19 cellular contexts compared by ENCODE assay signal in the genomic region with DNA sequence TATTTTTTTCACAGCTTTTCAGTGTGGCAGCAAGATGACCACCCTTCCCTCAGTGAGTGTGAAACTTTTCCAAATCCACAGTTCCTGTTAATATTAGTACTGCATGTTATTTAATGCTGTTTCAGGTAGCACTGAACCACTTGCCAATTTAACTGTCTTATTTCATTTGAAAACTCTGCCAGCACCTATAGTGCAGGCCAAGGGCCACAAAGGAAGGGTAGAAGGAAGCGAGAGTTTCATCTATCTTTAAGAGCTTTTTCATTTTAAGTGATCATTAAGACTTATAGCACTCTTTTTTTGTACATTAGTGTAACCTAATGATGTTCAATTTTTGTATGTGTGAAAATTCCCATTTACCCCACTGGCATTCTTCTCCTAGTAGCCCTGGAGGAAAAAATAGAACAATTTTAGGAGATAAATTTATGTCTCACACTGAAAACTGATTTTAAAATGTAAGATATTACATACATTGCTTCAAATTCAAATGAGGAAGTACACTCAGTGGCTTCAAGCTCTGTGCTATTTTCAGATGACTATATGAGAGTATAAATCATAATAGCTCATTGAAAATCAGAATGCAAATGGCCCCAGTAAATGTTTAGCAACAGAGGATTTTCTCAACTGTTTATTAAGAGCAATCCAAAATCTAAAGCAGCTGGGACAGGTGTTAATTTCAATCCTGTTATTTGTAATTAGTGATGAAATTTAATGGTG.
DNase-seq lines count a peak whose midpoint lies in the region; ATAC-seq, FAIRE-seq and TF ChIP-seq lines count a peak whose summit lies in the region.
"Had no signal": no experiment of that assay in that cellular context is flagged by ENCODE, and none has a peak within 500 bp of the region (broad histone marks: within the 10 kb centered on the region; RNA-seq: fewer than 3 reads in every experiment).

No MANE protein-coding gene starts in this region.

- POLR2A ChIA-PET in activated CD8-positive, alpha-beta T cell treated with anti-CD3 and anti-CD28 coated beads for 36 hours (lab: Charles Lee), result no interaction called here

- TF ChIP-seq CTCF in activated CD8-positive, alpha-beta T cell treated with anti-CD3 and anti-CD28 coated beads for 36 hours (IDR thresholded peaks at IDR 0.05), result no peak

- H3K4me3 Mint-ChIP-seq in activated naive CD4-positive, alpha-beta T cell treated with anti-CD3 and anti-CD28 coated beads for 36 hours, result no peak overlapping the region
- no peak overlapping the region for H3K4me3 Mint-ChIP-seq in activated CD8-positive, alpha-beta T cell treated with anti-CD3 and anti-CD28 coated beads for 36 hours
- H3K4me3 Mint-ChIP-seq: stimulated activated naive CD8-positive, alpha-beta T cell treated with anti-CD3 and anti-CD28 coated beads, Interleukin-15, Interleukin-2, amounts not matched to agents 100 ng/mL and 50 ng/mL, for 24 hours had no signal

- intact Hi-C loops in activated naive CD4-positive, alpha-beta T cell treated with anti-CD3 and anti-CD28 coated beads for 36 hours (cut with micrococcal nuclease), result no loop called here
- intact Hi-C loops in activated CD8-positive, alpha-beta T cell treated with anti-CD3 and anti-CD28 coated beads for 36 hours (cut with micrococcal nuclease), result no loop called here

- DNase-seq in activated naive CD4-positive, alpha-beta T cell treated with anti-CD3 and anti-CD28 coated beads for 36 hours, result no peak
- no peak for DNase-seq in activated CD8-positive, alpha-beta T cell treated with anti-CD3 and anti-CD28 coated beads for 36 hours
- DNase-seq in GM12891 (ENCODE audit: insufficient read length, low spot score) (no peak), AG08395 (ENCODE audit: low spot score) (no peak)
- DNase-seq: brain microvascular endothelial cell, Caco-2, GF-D8, HCEC 1CT, NCI-H1694, pancreas, Peyer's patch, small intestine, T-helper 1 cell had no signal

- CTCF ChIA-PET in activated naive CD4-positive, alpha-beta T cell treated with anti-CD3 and anti-CD28 coated beads for 36 hours (lab: Charles Lee), result interaction anchor here (0.6 to 2.5 kb wide), 2 partner anchors 185 to 1604 kb away, joined by 3 to 10 read pairs; no protein-coding TSS in a partner anchor
- CTCF ChIA-PET in activated CD8-positive, alpha-beta T cell treated with anti-CD3 and anti-CD28 coated beads for 36 hours (lab: Charles Lee), result interaction anchor here (1.6 to 2.2 kb wide), 2 partner anchors 151 to 186 kb away, joined by 5 to 9 read pairs; no protein-coding TSS in a partner anchor

- no peak for FAIRE-seq in GM12891 (lab: Jason Lieb, UNC)
- FAIRE-seq: pancreas, small intestine, urothelium cell line had no signal

- ATAC-seq in GM18502 (IDR thresholded peaks at IDR 0.05; ENCODE audit: poor library complexity, unreplicated experiment) (peak; percentile 51), GM19452 (IDR thresholded peaks at IDR 0.05; ENCODE audit: unreplicated experiment) (peak; percentile 71), HG02852 (IDR thresholded peaks at IDR 0.05; ENCODE audit: unreplicated experiment) (peak; percentile 58), HG03575 (IDR thresholded peaks at IDR 0.05; ENCODE audit: extremely low read depth, insufficient number of reproducible peaks, low FRiP score, unreplicated experiment) (peak; percentile 66)
- ATAC-seq in activated CD8-positive, alpha-beta T cell treated with anti-CD3 and anti-CD28 coated beads for 36 hours, result no peak
- ATAC-seq: pancreas had no signal

- no peaks in the 10 kb centered on the region for H3K27me3 Mint-ChIP-seq in activated naive CD4-positive, alpha-beta T cell treated with anti-CD3 and anti-CD28 coated beads for 36 hours (ENCODE audit: low read depth)
- no peaks in the 10 kb centered on the region for H3K27me3 Mint-ChIP-seq in activated CD8-positive, alpha-beta T cell treated with anti-CD3 and anti-CD28 coated beads for 36 hours
- H3K27me3 Mint-ChIP-seq: stimulated activated naive CD8-positive, alpha-beta T cell treated with anti-CD3 and anti-CD28 coated beads, Interleukin-15, Interleukin-2, amounts not matched to agents 100 ng/mL and 50 ng/mL, for 24 hours had no signal

- no peaks in the 10 kb centered on the region for H3K9me3 Mint-ChIP-seq in activated naive CD4-positive, alpha-beta T cell treated with anti-CD3 and anti-CD28 coated beads for 36 hours
- no peaks in the 10 kb centered on the region for H3K9me3 Mint-ChIP-seq in activated CD8-positive, alpha-beta T cell treated with anti-CD3 and anti-CD28 coated beads for 36 hours
- H3K9me3 Mint-ChIP-seq: stimulated activated naive CD8-positive, alpha-beta T cell treated with anti-CD3 and anti-CD28 coated beads, Interleukin-15, Interleukin-2, amounts not matched to agents 100 ng/mL and 50 ng/mL, for 24 hours had no signal

- H3K27ac Mint-ChIP-seq in activated naive CD4-positive, alpha-beta T cell treated with anti-CD3 and anti-CD28 coated beads for 36 hours, result no peak overlapping the region
- H3K27ac Mint-ChIP-seq in activated CD8-positive, alpha-beta T cell treated with anti-CD3 and anti-CD28 coated beads for 36 hours, result no peak overlapping the region
- H3K27ac Mint-ChIP-seq: stimulated activated naive CD8-positive, alpha-beta T cell treated with anti-CD3 and anti-CD28 coated beads, Interleukin-15, Interleukin-2, amounts not matched to agents 100 ng/mL and 50 ng/mL, for 24 hours had no signal

- no peaks in the 10 kb centered on the region for H3K4me1 Mint-ChIP-seq in activated naive CD4-positive, alpha-beta T cell treated with anti-CD3 and anti-CD28 coated beads for 36 hours (ENCODE audit: low read depth)
- no peaks in the 10 kb centered on the region for H3K4me1 Mint-ChIP-seq in activated CD8-positive, alpha-beta T cell treated with anti-CD3 and anti-CD28 coated beads for 36 hours (ENCODE audit: low read depth)

- H3K36me3 Mint-ChIP-seq in activated naive CD4-positive, alpha-beta T cell treated with anti-CD3 and anti-CD28 coated beads for 36 hours (ENCODE audit: low read depth), result no peaks in the 10 kb centered on the region
- no peaks in the 10 kb centered on the region for H3K36me3 Mint-ChIP-seq in activated CD8-positive, alpha-beta T cell treated with anti-CD3 and anti-CD28 coated beads for 36 hours (ENCODE audit: low read depth)

- TF ChIP-seq POLR2A in GM12891 (IDR thresholded peaks at IDR 0.05; ENCODE audit: low read depth, low read length), result no peak

TF ChIP-seq in GM12891, 5 proteins besides CTCF, POLR2A, EP300 and RAD21:
- no peak for TF ChIP-seq TAF1 (IDR thresholded peaks at IDR 0.05; ENCODE audit: low read depth, low read length)
- no peak for TF ChIP-seq SPI1 (IDR thresholded peaks at IDR 0.05; ENCODE audit: low read depth, low read length)
- TF ChIP-seq POLR2AphosphoS5 (IDR thresholded peaks at IDR 0.05; ENCODE audit: low read depth, low read length), result no peak
- TF ChIP-seq POU2F2 (IDR thresholded peaks at IDR 0.05; ENCODE audit: low read depth, low read length), result no peak
- TF ChIP-seq PAX5 (IDR thresholded peaks at IDR 0.05; ENCODE audit: insufficient read depth, low read length, severe bottlenecking), result no peak
